ENCODE assay signal across 8 cellular contexts in genomic region chr21:26769613-26770188, GRCh38.
DNase-seq lines count a peak whose midpoint lies in the region; ATAC-seq and TF ChIP-seq lines count a peak whose summit lies in the region.

No MANE protein-coding gene starts in this region.

- TF ChIP-seq POLR2A in NB4 (IDR thresholded peaks at IDR 0.05; ENCODE audit: extremely low read depth, insufficient read length): no peak

- peak; percentile 52 for DNase-seq in COR-L47 (lab: John Stamatoyannopoulos, UW)
- DNase-seq in NB4 (ENCODE audit: low read depth): peak; percentile 16
- DNase-seq in medulla oblongata (ENCODE audit: extremely low spot score): peak; percentile 64
- DNase-seq in UCSD-AML1 (lab: John Stamatoyannopoulos, UW; ENCODE audit: unreplicated experiment): no peak
- no peak for DNase-seq in stimulated activated naive CD4-positive, alpha-beta T cell treated with Interleukin-2 at 50 U/mL for 16 hours (lab: John Stamatoyannopoulos, UW)

- no peak overlapping the region for H3K4me3 Mint-ChIP-seq in brain

- H3K36me3 Mint-ChIP-seq in brain: no peaks in the 10 kb centered on the region

- H3K27me3 Mint-ChIP-seq in brain: peaks cover 7% of the 10 kb centered on the region

- peaks cover 4% of the 10 kb centered on the region for H3K4me1 Mint-ChIP-seq in brain

- H3K9me3 Mint-ChIP-seq in brain: no peaks in the 10 kb centered on the region

- H3K4me3 ChIP-seq in NB4 (ENCODE audit: low read depth, low read length): no peak overlapping the region

- H3K27ac Mint-ChIP-seq in brain: no peak overlapping the region

- peak; percentile 22 for TF ChIP-seq CTCF in NB4 (IDR thresholded peaks at IDR 0.05; ENCODE audit: low read depth, low read length)
- peak; percentile 67 to 80 for TF ChIP-seq CTCF in brain (conservative IDR thresholded peaks at IDR 0.05)

- no peak for ATAC-seq in HG03175 (IDR thresholded peaks at IDR 0.05; ENCODE audit: unreplicated experiment)
- no peak for ATAC-seq in HG03342 (IDR thresholded peaks at IDR 0.05; ENCODE audit: unreplicated experiment)

Comparison
In these comparisons a context has a peak if more than half of its experiments do, and no peak if none do; other contexts are left out.
1. DNase-seq: peak in COR-L47 (single experiment), NB4 (single experiment) and medulla oblongata (single experiment); none in UCSD-AML1 (single experiment) and stimulated activated naive CD4-positive, alpha-beta T cell treated with Interleukin-2 at 50 U/mL for 16 hours (single experiment).